16 cellular contexts compared by ENCODE assay signal in genomic region chr17:71409712-71410111, GRCh38.
DNase-seq lines count a peak whose midpoint lies in the region; ATAC-seq, FAIRE-seq and TF ChIP-seq lines count a peak whose summit lies in the region.
"Had no signal": no experiment of that assay in that cellular context is flagged by ENCODE, and none has a peak within 500 bp of the region (broad histone marks: within the 10 kb centered on the region; RNA-seq: fewer than 3 reads in every experiment).

No MANE protein-coding gene starts in this region.

- H3K79me2 ChIP-seq in keratinocyte (ENCODE audit: control insufficient read depth, insufficient read depth, low read length): no peaks in the 10 kb centered on the region

- no peaks in the 10 kb centered on the region for H3K27me3 ChIP-seq in keratinocyte (ENCODE audit: control insufficient read depth, extremely low read depth, insufficient read depth, low read length)
- H3K27me3 ChIP-seq: body of pancreas, neutrophil had no signal

- peak overlapping the region; percentile 76 for H3K27ac ChIP-seq in keratinocyte (ENCODE audit: control insufficient read depth, insufficient read depth, low read length)
- H3K27ac ChIP-seq: body of pancreas, neutrophil had no signal

- peaks cover 7 to 8% of the 10 kb centered on the region in 2 donors for H3K9me3 Mint-ChIP-seq in activated naive CD4-positive, alpha-beta T cell treated with anti-CD3 and anti-CD28 coated beads, Interleukin-2, amount 50 U/mL, for 72 hours

- H3K36me3 Mint-ChIP-seq in activated naive CD4-positive, alpha-beta T cell treated with anti-CD3 and anti-CD28 coated beads, Interleukin-2, amount 50 U/mL, for 72 hours: no peaks in the 10 kb centered on the region
- H3K36me3 Mint-ChIP-seq: CD8-positive, alpha-beta memory T cell; T-cell had no signal

- H4K20me1 ChIP-seq in keratinocyte (ENCODE audit: control insufficient read depth, extremely low read depth, insufficient read depth, low read length): no peaks in the 10 kb centered on the region

- no peak overlapping the region for H2AFZ ChIP-seq in keratinocyte (ENCODE audit: control insufficient read depth, low read length)

- no peak overlapping the region for H3K4me2 ChIP-seq in keratinocyte (ENCODE audit: control insufficient read depth, extremely low read depth, insufficient read depth, low read depth, low read length)

- in situ Hi-C loops in astrocyte of the spinal cord (cut with HindIII; ENCODE audit: low sequenced_read_pairs) (no loop called here), ACHN (cut with HindIII; ENCODE audit: low pct_ligation_motif_present, low pct_unique_long_range_greater_than_20kb, low sequenced_read_pairs) (no loop called here)

- peak; percentile 80 for FAIRE-seq in keratinocyte (lab: Jason Lieb, UNC)

- H3K9me1 ChIP-seq in keratinocyte (ENCODE audit: control insufficient read depth, extremely low read depth, insufficient read depth, low read length): no peaks in the 10 kb centered on the region

- H3K9me3 ChIP-seq in keratinocyte (ENCODE audit: control insufficient read depth, low read depth, low read length): peaks cover 4% of the 10 kb centered on the region
- H3K9me3 ChIP-seq: body of pancreas, neutrophil had no signal

- H3K9ac ChIP-seq in keratinocyte (ENCODE audit: control insufficient read depth, extremely low read depth, insufficient read depth, low read length): no peak overlapping the region

- H3K4me1 ChIP-seq in keratinocyte (ENCODE audit: control insufficient read depth, extremely low read depth, insufficient read depth, low read length): peaks cover 45% of the 10 kb centered on the region
- H3K4me1 ChIP-seq: body of pancreas had no signal

- H3K4me3 ChIP-seq in astrocyte of the spinal cord (ENCODE audit: low read depth, low read length) (no peak overlapping the region), keratinocyte (ENCODE audit: control insufficient read depth in 2 of 3, extremely low read depth in 1 of 3, insufficient read depth in 2 of 3, low read depth in 1 of 3, low read length in 3 of 3) (no peak overlapping the region)
- H3K4me3 ChIP-seq: body of pancreas had no signal

- no peaks in the 10 kb centered on the region for H3K36me3 ChIP-seq in keratinocyte (ENCODE audit: control insufficient read depth in 2 of 2, extremely low read depth in 1 of 2, insufficient read depth in 2 of 2, low read length in 2 of 2)
- H3K36me3 ChIP-seq: neutrophil had no signal

- DNase-seq in EH (ENCODE audit: low read depth) (peak; percentile 94), LoVo (ENCODE audit: low spot score) (peak; percentile 63), astrocyte of the spinal cord (ENCODE audit: low read depth, low spot score) (peak; percentile 59), keratinocyte (ENCODE audit: low read depth, low spot score) (peak; percentile 90), ACHN (no peak)
- DNase-seq in activated naive CD4-positive, alpha-beta T cell treated with anti-CD3 and anti-CD28 coated beads, Interleukin-2, amount 50 U/mL, for 72 hours (ENCODE audit: low spot score in 2 of 2): no peak
- DNase-seq: activated CD4-positive, CD25-positive, alpha-beta regulatory T cell treated with anti-CD3 and anti-CD28 coated beads, Interleukin-2, amount 50 U/mL, for 72 hours; activated T-cell treated with anti-CD3 and anti-CD28 coated beads, Interleukin-2, amount 50 U/mL, for 72 hours; body of pancreas; CD8-positive, alpha-beta memory T cell; Kasumi-1; mesendoderm; T-cell had no signal

- ATAC-seq in HG02870 (IDR thresholded peaks at IDR 0.05; ENCODE audit: unreplicated experiment) (no peak), HG03175 (IDR thresholded peaks at IDR 0.05; ENCODE audit: unreplicated experiment) (no peak)
- ATAC-seq in activated naive CD4-positive, alpha-beta T cell treated with anti-CD3 and anti-CD28 coated beads, Interleukin-2, amount 50 U/mL, for 72 hours: no peak
- ATAC-seq: activated T-cell treated with anti-CD3 and anti-CD28 coated beads, Interleukin-2, amount 50 U/mL, for 72 hours; body of pancreas; T-cell had no signal

- H3K27ac Mint-ChIP-seq in activated naive CD4-positive, alpha-beta T cell treated with anti-CD3 and anti-CD28 coated beads, Interleukin-2, amount 50 U/mL, for 72 hours: no peak overlapping the region
- H3K27ac Mint-ChIP-seq: activated T-cell treated with anti-CD3 and anti-CD28 coated beads, Interleukin-2, amount 50 U/mL, for 72 hours; CD8-positive, alpha-beta memory T cell; T-cell had no signal

- TF ChIP-seq CTCF in astrocyte of the spinal cord (IDR thresholded peaks at IDR 0.05; ENCODE audit: low read depth, low read length) (no peak), keratinocyte (optimal IDR thresholded peaks at IDR 0.05 in 1 of 3, IDR thresholded peaks at IDR 0.05 in 1 of 3, conservative IDR thresholded peaks at IDR 0.05 in 1 of 3; ENCODE audit: extremely low read depth in 1 of 3, insufficient read depth in 2 of 3, low read length in 3 of 3) (no peak)

- dilution Hi-C loops in keratinocyte (cut with MboI; ENCODE audit: extremely low pct_ligation_motif_present, low sequenced_read_pairs): no loop called here

Comparison
In these comparisons a context has a peak if more than half of its experiments do, and no peak if none do; other contexts are left out.
1. DNase-seq: peak in EH (single experiment), LoVo (single experiment), astrocyte of the spinal cord (single experiment) and keratinocyte (single experiment); none in activated naive CD4-positive, alpha-beta T cell treated with anti-CD3 and anti-CD28 coated beads, Interleukin-2, amount 50 U/mL, for 72 hours (0 of 2) and ACHN (single experiment).